Comparison of ENCODE assay signal across 34 cellular contexts in genomic region chr5:38633505-38633904, GRCh38.
"Had no signal": no experiment of that assay in that cellular context is flagged by ENCODE, and none has a peak within 500 bp of the region (broad histone marks: within the 10 kb centered on the region; RNA-seq: fewer than 3 reads in every experiment).

No MANE protein-coding gene starts in this region.

- H3K36me3 ChIP-seq: adrenal gland, ascending aorta, brain microvascular endothelial cell, breast epithelium, cardiac muscle cell had no signal

- DNase-seq: activated effector memory CD4-positive, alpha-beta T cell treated with anti-CD3 and anti-CD28 coated beads, Interleukin-2, amount 50 U/mL, for 16 hours; activated effector memory CD4-positive, alpha-beta T cell treated with Interleukin-2 at 50 U/mL for 16 hours; activated gamma-delta T cell; activated gamma-delta T cell treated with Interleukin-2 at 50 U/mL for 16 hours; activated naive CD4-positive, alpha-beta T cell; activated naive CD4-positive, alpha-beta T cell treated with anti-CD3 and anti-CD28 coated beads for 36 hours; activated naive CD4-positive, alpha-beta T cell treated with anti-CD3 and anti-CD28 coated beads, Interleukin-2, amount 10 ng/mL, durations not matched to agents 7 days and 5 days; activated naive CD4-positive, alpha-beta T cell treated with anti-CD3 and anti-CD28 coated beads, Interleukin-2, amount 50 U/mL, for 16 hours; activated naive CD4-positive, alpha-beta T cell treated with Interleukin-2 at 50 U/mL for 16 hours; activated naive CD8-positive, alpha-beta T cell treated with anti-CD3 and anti-CD28 coated beads for 36 hours; activated naive CD8-positive, alpha-beta T cell treated with anti-CD3 and anti-CD28 coated beads, Interleukin-2, amount 10 ng/mL, durations not matched to agents 7 days and 5 days; activated naive CD8-positive, alpha-beta T cell treated with anti-CD3 and anti-CD28 coated beads, Interleukin-2, amount 50 U/mL, for 24 hours; activated T-cell treated with anti-CD3 and anti-CD28 coated beads, Interleukin-2, amount 50 U/mL, for 1 hour; activated T-cell treated with anti-CD3 and anti-CD28 coated beads, Interleukin-2, amount 50 U/mL, for 24 hours; activated T-cell treated with anti-CD3 and anti-CD28 coated beads, Interleukin-2, amount 50 U/mL, for 4 hours; activated T-cell treated with anti-CD3 and anti-CD28 coated beads, Interleukin-2, amount 50 U/mL, for 48 hours; activated T-cell treated with anti-CD3 and anti-CD28 coated beads, Interleukin-2, amount 50 U/mL, for 72 hours; adrenal gland; amniotic stem cell; amygdala; anterior cingulate cortex; aorta; body of pancreas; brain microvascular endothelial cell; caudate nucleus; central memory CD4-positive, alpha-beta T cell; cerebellar nuclear complex had no signal

- H3K27me3 ChIP-seq: adrenal gland, ascending aorta, body of pancreas, brain microvascular endothelial cell, breast epithelium, cardiac muscle cell had no signal

- H3K9me3 ChIP-seq: body of pancreas had no signal

- FAIRE-seq: astrocyte, bronchial epithelial cell had no signal

- ATAC-seq: activated naive CD4-positive, alpha-beta T cell treated with anti-CD3 and anti-CD28 coated beads, Interleukin-2, amount 50 U/mL, for 72 hours; activated naive CD8-positive, alpha-beta T cell treated with anti-CD3 and anti-CD28 coated beads, Interleukin-2, amount 50 U/mL, for 24 hours; activated T-cell treated with anti-CD3 and anti-CD28 coated beads, Interleukin-2, amount 50 U/mL, for 4 hours; activated T-helper 17 cell treated with anti-CD3 and anti-CD28 coated beads, Interleukin-2, amount 50 U/mL, for 72 hours; body of pancreas had no signal

- H3K4me1 ChIP-seq: adrenal gland, ascending aorta, breast epithelium had no signal

- H3K27ac ChIP-seq: adrenal gland, ascending aorta, body of pancreas, brain microvascular endothelial cell, breast epithelium, cardiac muscle cell had no signal

- H3K4me3 ChIP-seq: adrenal gland, ascending aorta, body of pancreas, breast epithelium, cardiac muscle cell had no signal
